12 cellular contexts compared by ENCODE assay signal in the genomic region with DNA sequence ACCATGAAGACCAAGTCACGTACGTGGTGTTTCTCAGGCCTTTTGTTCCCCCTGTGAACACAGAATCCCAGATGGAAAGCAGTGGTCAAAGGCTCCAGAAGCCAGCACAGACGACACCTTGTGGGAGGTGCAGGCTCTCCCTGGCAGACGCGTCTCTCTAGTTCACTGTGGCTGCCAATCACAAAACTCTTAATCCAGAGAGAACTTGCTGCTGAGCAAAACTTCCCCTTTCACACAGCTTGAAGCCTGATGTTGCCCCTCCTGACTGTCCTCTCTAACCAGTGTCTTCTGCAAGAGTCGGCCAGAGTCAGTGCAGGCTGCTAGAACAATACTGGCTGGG.
DNase-seq lines count a peak whose midpoint lies in the region; ATAC-seq and TF ChIP-seq lines count a peak whose summit lies in the region.
"Had no signal": no experiment of that assay in that cellular context is flagged by ENCODE, and none has a peak within 500 bp of the region (broad histone marks: within the 10 kb centered on the region; RNA-seq: fewer than 3 reads in every experiment).

No MANE protein-coding gene starts in this region.

- no peak overlapping the region for H3K4me3 Mint-ChIP-seq in WTC11
- no peak overlapping the region for H3K4me3 Mint-ChIP-seq in Calu3 (ENCODE audit: low read depth, unreplicated experiment)
- H3K4me3 Mint-ChIP-seq: mesothelial cell of epicardium, T-cell had no signal

- H3K4me1 ChIP-seq in lower lobe of right lung (no peaks in the 10 kb centered on the region), spleen (no peaks in the 10 kb centered on the region)

- H3K4me3 ChIP-seq in lower lobe of right lung (peak overlapping the region; percentile 1), spleen (peak overlapping the region in 1 of 8 donors; percentile 21), lower leg skin (ENCODE audit: low read depth, poor library complexity, severe bottlenecking) (no peak overlapping the region)

- H3K9me3 ChIP-seq in lower lobe of right lung (no peaks in the 10 kb centered on the region), spleen (no peaks in the 10 kb centered on the region)

- TF ChIP-seq CTCF in WTC11 (IDR thresholded peaks at IDR 0.05) (no peak), lower lobe of right lung (IDR thresholded peaks at IDR 0.05) (peak; percentile 20), spleen (IDR thresholded peaks at IDR 0.05 in 8 of 11, conservative IDR thresholded peaks at IDR 0.05 in 3 of 11) (no peak), Calu3 (IDR thresholded peaks at IDR 0.05; ENCODE audit: unreplicated experiment) (no peak), lower leg skin (IDR thresholded peaks at IDR 0.05) (no peak)

- BruUV-seq in Calu3 (replicated peaks; lab: Mats Ljungman, UMichigan), result no TSS peak

- POLR2A ChIA-PET in HEK293T (lab: Yijun Ruan, JAX) (no interaction called here), WTC11 (lab: Charles Lee) (no interaction called here)

- ATAC-seq in WTC11, result peak; percentile 76
- ATAC-seq in lower lobe of right lung, result peak; percentile 57 to 77
- no peak for ATAC-seq in sciatic nerve
- ATAC-seq: T-cell had no signal

- H3K27ac Mint-ChIP-seq in WTC11 (no peak overlapping the region), Calu3 (ENCODE audit: unreplicated experiment) (no peak overlapping the region)
- H3K27ac Mint-ChIP-seq: mesothelial cell of epicardium, T-cell had no signal

- no peaks in the 10 kb centered on the region for H3K9me3 Mint-ChIP-seq in WTC11
- no peaks in the 10 kb centered on the region for H3K9me3 Mint-ChIP-seq in Calu3 (ENCODE audit: low read depth, unreplicated experiment)
- H3K9me3 Mint-ChIP-seq: mesothelial cell of epicardium, T-cell had no signal

- H3K27me3 ChIP-seq in lower lobe of right lung (ENCODE audit: low read depth) (no peaks in the 10 kb centered on the region), spleen (replicated peaks in 1 of 7) (peaks cover 0 to 15% (median 0%) of the 10 kb centered on the region in 7 donors)

- no peaks in the 10 kb centered on the region for H3K36me3 Mint-ChIP-seq in WTC11
- no peaks in the 10 kb centered on the region for H3K36me3 Mint-ChIP-seq in Calu3 (ENCODE audit: insufficient read depth, unreplicated experiment)
- H3K36me3 Mint-ChIP-seq: mesothelial cell of epicardium, T-cell had no signal

- H3K36me3 ChIP-seq in lower lobe of right lung (no peaks in the 10 kb centered on the region), spleen (no peaks in the 10 kb centered on the region)

- H3K4me1 Mint-ChIP-seq in WTC11 (peaks cover 26% of the 10 kb centered on the region), Calu3 (ENCODE audit: low read depth, unreplicated experiment) (no peaks in the 10 kb centered on the region)
- H3K4me1 Mint-ChIP-seq: T-cell had no signal

- H3K27me3 Mint-ChIP-seq in WTC11 (ENCODE audit: low read depth), result no peaks in the 10 kb centered on the region; the same call in 1 of the 2 replicates
- peaks cover 80% of the 10 kb centered on the region for H3K27me3 Mint-ChIP-seq in Calu3 (ENCODE audit: unreplicated experiment)

- 37 to 47% (median 39%) methylated on average over 6 of the region's 6 CpGs for WGBS in spleen, 5 donors
- WGBS in lower leg skin, 2 donors, result 19 to 33% methylated on average over 6 of the region's 6 CpGs

- intact Hi-C loops in lower lobe of right lung (cut with DNase I), result loop anchor here (10.0 kb wide), 1 partner anchor 47 kb away; no protein-coding TSS in a partner anchor
- intact Hi-C loops in spleen (cut with DNase I; ENCODE audit: low total_unique reads), result no loop called here
- intact Hi-C loops in sciatic nerve (cut with DNase I), result no loop called here
- intact Hi-C loops in Calu3 (cut with micrococcal nuclease; ENCODE audit: unreplicated experiment), result loop anchor here (2.0 kb wide), 1 partner anchor 51 kb away; no protein-coding TSS in a partner anchor
- intact Hi-C loops in lower leg skin (cut with DNase I; ENCODE audit: low total_unique reads), result no loop called here

- DNase-seq in HEK293T (ENCODE audit: extremely low spot score) (no peak), NCI-H1930 (lab: John Stamatoyannopoulos, UW) (peak; percentile 7 to 35), WTC11 (ENCODE audit: low spot score) (no peak), lower lobe of right lung (no peak), spleen (no peak), sciatic nerve (ENCODE audit: low spot score) (no peak), Calu3 (no peak), lower leg skin (ENCODE audit: low spot score in 2 of 2) (no peak)
- DNase-seq: glutamatergic neuron, substantia nigra, T-cell had no signal

- TF ChIP-seq POLR2A in spleen (IDR thresholded peaks at IDR 0.05) (no peak), lower leg skin (IDR thresholded peaks at IDR 0.05) (no peak)

- CTCF ChIA-PET in HEK293T (lab: Yijun Ruan, JAX), result no interaction called here
- CTCF ChIA-PET in WTC11 (lab: Charles Lee), result interaction anchor here (1.0 to 2.4 kb wide), 10 partner anchors 7 to 114 kb away, joined by 3 to 16 read pairs (median 5); a partner anchor contains a TSS
- CTCF ChIA-PET in Calu3 (lab: Charles Lee), result no interaction called here

- no peak overlapping the region for H3K27ac ChIP-seq in lower lobe of right lung
- H3K27ac ChIP-seq in spleen, result peak overlapping the region in 1 of 8 donors; percentile 13

TF ChIP-seq in HEK293T, 16 proteins besides CTCF, POLR2A, EP300 and RAD21:
- TF ChIP-seq, protein P1, sequence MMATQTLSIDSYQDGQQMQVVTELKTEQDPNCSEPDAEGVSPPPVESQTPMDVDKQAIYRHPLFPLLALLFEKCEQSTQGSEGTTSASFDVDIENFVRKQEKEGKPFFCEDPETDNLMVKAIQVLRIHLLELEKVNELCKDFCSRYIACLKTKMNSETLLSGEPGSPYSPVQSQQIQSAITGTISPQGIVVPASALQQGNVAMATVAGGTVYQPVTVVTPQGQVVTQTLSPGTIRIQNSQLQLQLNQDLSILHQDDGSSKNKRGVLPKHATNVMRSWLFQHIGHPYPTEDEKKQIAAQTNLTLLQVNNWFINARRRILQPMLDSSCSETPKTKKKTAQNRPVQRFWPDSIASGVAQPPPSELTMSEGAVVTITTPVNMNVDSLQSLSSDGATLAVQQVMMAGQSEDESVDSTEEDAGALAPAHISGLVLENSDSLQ (IDR thresholded peaks at IDR 0.05), result peak; percentile 80
- TF ChIP-seq CTBP1 (IDR thresholded peaks at IDR 0.05; ENCODE audit: borderline replicate concordance) (no peak), FOXK2 (IDR thresholded peaks at IDR 0.05) (no peak), BHLHE40 (IDR thresholded peaks at IDR 0.05; ENCODE audit: borderline replicate concordance) (no peak)
TF ChIP-seq in HEK293T: peak in this region for 1.

TF ChIP-seq in WTC11, 78 proteins besides CTCF, POLR2A, EP300 and RAD21 (continues in another document):
- TF ChIP-seq ZNF138 (CRISPR knock-in tag; conservative IDR thresholded peaks at IDR 0.05) (no peak), FOXK1 (CRISPR knock-in tag; IDR thresholded peaks at IDR 0.05) (no peak), SOX15 (CRISPR knock-in tag; IDR thresholded peaks at IDR 0.05) (no peak), ZNF232 (CRISPR knock-in tag; IDR thresholded peaks at IDR 0.05) (no peak)
- TF ChIP-seq, protein P2, sequence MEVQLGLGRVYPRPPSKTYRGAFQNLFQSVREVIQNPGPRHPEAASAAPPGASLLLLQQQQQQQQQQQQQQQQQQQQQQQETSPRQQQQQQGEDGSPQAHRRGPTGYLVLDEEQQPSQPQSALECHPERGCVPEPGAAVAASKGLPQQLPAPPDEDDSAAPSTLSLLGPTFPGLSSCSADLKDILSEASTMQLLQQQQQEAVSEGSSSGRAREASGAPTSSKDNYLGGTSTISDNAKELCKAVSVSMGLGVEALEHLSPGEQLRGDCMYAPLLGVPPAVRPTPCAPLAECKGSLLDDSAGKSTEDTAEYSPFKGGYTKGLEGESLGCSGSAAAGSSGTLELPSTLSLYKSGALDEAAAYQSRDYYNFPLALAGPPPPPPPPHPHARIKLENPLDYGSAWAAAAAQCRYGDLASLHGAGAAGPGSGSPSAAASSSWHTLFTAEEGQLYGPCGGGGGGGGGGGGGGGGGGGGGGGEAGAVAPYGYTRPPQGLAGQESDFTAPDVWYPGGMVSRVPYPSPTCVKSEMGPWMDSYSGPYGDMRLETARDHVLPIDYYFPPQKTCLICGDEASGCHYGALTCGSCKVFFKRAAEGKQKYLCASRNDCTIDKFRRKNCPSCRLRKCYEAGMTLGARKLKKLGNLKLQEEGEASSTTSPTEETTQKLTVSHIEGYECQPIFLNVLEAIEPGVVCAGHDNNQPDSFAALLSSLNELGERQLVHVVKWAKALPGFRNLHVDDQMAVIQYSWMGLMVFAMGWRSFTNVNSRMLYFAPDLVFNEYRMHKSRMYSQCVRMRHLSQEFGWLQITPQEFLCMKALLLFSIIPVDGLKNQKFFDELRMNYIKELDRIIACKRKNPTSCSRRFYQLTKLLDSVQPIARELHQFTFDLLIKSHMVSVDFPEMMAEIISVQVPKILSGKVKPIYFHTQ (CRISPR knock-in tag; IDR thresholded peaks at IDR 0.05), result no peak
- TF ChIP-seq, protein P3, sequence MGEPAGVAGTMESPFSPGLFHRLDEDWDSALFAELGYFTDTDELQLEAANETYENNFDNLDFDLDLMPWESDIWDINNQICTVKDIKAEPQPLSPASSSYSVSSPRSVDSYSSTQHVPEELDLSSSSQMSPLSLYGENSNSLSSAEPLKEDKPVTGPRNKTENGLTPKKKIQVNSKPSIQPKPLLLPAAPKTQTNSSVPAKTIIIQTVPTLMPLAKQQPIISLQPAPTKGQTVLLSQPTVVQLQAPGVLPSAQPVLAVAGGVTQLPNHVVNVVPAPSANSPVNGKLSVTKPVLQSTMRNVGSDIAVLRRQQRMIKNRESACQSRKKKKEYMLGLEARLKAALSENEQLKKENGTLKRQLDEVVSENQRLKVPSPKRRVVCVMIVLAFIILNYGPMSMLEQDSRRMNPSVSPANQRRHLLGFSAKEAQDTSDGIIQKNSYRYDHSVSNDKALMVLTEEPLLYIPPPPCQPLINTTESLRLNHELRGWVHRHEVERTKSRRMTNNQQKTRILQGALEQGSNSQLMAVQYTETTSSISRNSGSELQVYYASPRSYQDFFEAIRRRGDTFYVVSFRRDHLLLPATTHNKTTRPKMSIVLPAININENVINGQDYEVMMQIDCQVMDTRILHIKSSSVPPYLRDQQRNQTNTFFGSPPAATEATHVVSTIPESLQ (CRISPR knock-in tag; IDR thresholded peaks at IDR 0.05), result no peak

Comparison
In these comparisons a context has a peak if more than half of its experiments do, and no peak if none do; other contexts are left out.
1. DNase-seq: peak in NCI-H1930 (2 of 2); none in HEK293T (single experiment), WTC11 (single experiment), lower lobe of right lung (single experiment), spleen (single experiment), sciatic nerve (single experiment), Calu3 (single experiment) and lower leg skin (0 of 2).
2. intact Hi-C loops: an anchor here in lower lobe of right lung (10.0 kb wide) and Calu3 (2.0 kb wide); none called in spleen, sciatic nerve and lower leg skin.